ENCODE assay signal across 8 cellular contexts in the genomic region with DNA sequence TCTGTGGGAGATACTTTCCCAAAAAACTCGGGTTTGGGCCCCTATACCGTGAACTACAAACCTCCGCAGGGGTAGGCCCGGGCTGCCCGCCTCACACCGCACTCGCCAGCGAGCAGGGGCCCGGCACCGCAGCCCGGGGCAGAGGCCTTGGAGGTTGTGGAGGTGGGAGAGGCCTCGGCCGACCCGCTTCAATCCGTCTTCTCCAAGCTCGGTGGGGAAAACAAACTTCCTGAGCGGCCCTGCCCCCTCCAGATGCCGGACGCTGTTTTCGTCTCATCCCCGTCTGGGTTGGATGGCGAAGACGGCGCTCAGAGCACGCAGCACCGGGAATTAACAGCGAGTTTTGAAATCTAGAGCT. TPM values are rescaled to one million over a fixed set of nuclear protein-coding genes. Genes with fewer than 3 reads are reported as not detected.
DNase-seq lines count a peak whose midpoint lies in the region; ATAC-seq, FAIRE-seq and TF ChIP-seq lines count a peak whose summit lies in the region.

No MANE protein-coding gene starts in this region.

- ATAC-seq in CD4-positive, CD25-positive, alpha-beta regulatory T cell (ENCODE audit: low read depth in 2 of 2), result peak; percentile 6 to 13
- ATAC-seq in GM19467 (IDR thresholded peaks at IDR 0.05; ENCODE audit: unreplicated experiment), result peak; percentile 17
- peak; percentile 3 for ATAC-seq in HG03469 (IDR thresholded peaks at IDR 0.05; ENCODE audit: unreplicated experiment)

- H3K14ac ChIP-seq in H1 (ENCODE audit: insufficient read length), result no peak overlapping the region

- no peak for DNase-seq in CD4-positive, CD25-positive, alpha-beta regulatory T cell
- peak; percentile 51 for DNase-seq in activated CD4-positive, alpha-beta T cell treated with anti-CD3 and anti-CD28 coated beads for 48 hours
- DNase-seq in H1 (ENCODE audit: low read depth in 1 of 2, low spot score in 2 of 2), result peak in 1 of 2 experiments; percentile 77
- no peak for DNase-seq in NCI-H2227 treated with DMSO at 0.1 percent for 48 hours (lab: John Stamatoyannopoulos, UW)

- no peaks in the 10 kb centered on the region for H3K27me3 ChIP-seq in CD4-positive, CD25-positive, alpha-beta regulatory T cell (ENCODE audit: control insufficient read depth, insufficient read depth, low read length)
- H3K27me3 ChIP-seq in H1 (replicated peaks in 1 of 4; ENCODE audit: control insufficient read depth in 3 of 4, extremely low read depth in 1 of 4, insufficient read depth in 3 of 4, low read length in 3 of 4) (no peaks in the 10 kb centered on the region; a peak in 1 of 7 replicates), muscle layer of duodenum (ENCODE audit: low read depth, low read length) (no peaks in the 10 kb centered on the region), thymus (ENCODE audit: control insufficient read depth, insufficient read depth) (no peaks in the 10 kb centered on the region)

- H3K36me3 ChIP-seq in CD4-positive, CD25-positive, alpha-beta regulatory T cell (ENCODE audit: control insufficient read depth, insufficient read depth, low read length), result peaks cover 2% of the 10 kb centered on the region
- no peaks in the 10 kb centered on the region; a peak in 1 of 8 replicates for H3K36me3 ChIP-seq in H1 (ENCODE audit: control insufficient read depth in 2 of 4, insufficient read depth in 4 of 4, low read length in 3 of 4)
- no peaks in the 10 kb centered on the region for H3K36me3 ChIP-seq in muscle layer of duodenum (ENCODE audit: control insufficient read depth in 1 of 2, insufficient read depth in 2 of 2, low read length in 2 of 2)
- no peaks in the 10 kb centered on the region for H3K36me3 ChIP-seq in thymus (ENCODE audit: control insufficient read depth, insufficient read depth)

- H2BK20ac ChIP-seq in H1 (ENCODE audit: low read length), result no peak overlapping the region

- WGBS in H1 (ENCODE audit: extremely low coverage in 1 of 2, insufficient coverage in 1 of 2, insufficient read length in 1 of 2, insufficient replicate concordance in 2 of 2, low coverage in 1 of 2, low lambda C conversion rate in 2 of 2, missing lambda C conversion rate in 1 of 2), 2 experiments, result 5% methylated on average over 27 of the region's 27 CpGs; no CpG with 5 or more reads in 1 of the 2 experiments
- 3% methylated on average over 27 of the region's 27 CpGs for WGBS in thymus

- no peak overlapping the region for H3K23ac ChIP-seq in H1 (ENCODE audit: insufficient read length)

- H3K27me3 Mint-ChIP-seq in CD4-positive, CD25-positive, alpha-beta regulatory T cell, result no peaks in the 10 kb centered on the region

- H4K5ac ChIP-seq in H1 (ENCODE audit: insufficient read length, low read depth, low read length), result peak overlapping the region; percentile 32

- H3K4me1 ChIP-seq in CD4-positive, CD25-positive, alpha-beta regulatory T cell (ENCODE audit: control insufficient read depth, insufficient read depth, low read length, poor library complexity, severe bottlenecking), result peaks cover 46% of the 10 kb centered on the region
- H3K4me1 ChIP-seq in H1 (replicated peaks in 1 of 4; ENCODE audit: control insufficient read depth in 3 of 4, insufficient read depth in 4 of 4, low read length in 3 of 4), result peaks cover 0 to 4% (median 0%) of the 10 kb centered on the region in 4 experiments; a peak in 1 of 7 replicates
- peaks cover 0 to 7% of the 10 kb centered on the region in 2 donors for H3K4me1 ChIP-seq in muscle layer of duodenum (ENCODE audit: control insufficient read depth in 1 of 2, insufficient read depth in 2 of 2, low read length in 2 of 2)
- peaks cover 11% of the 10 kb centered on the region for H3K4me1 ChIP-seq in thymus (ENCODE audit: control insufficient read depth, insufficient read depth, low read length)

- peak overlapping the region; percentile 83 for H3K4me3 ChIP-seq in CD4-positive, CD25-positive, alpha-beta regulatory T cell (ENCODE audit: low read depth, low read length)
- H3K4me3 ChIP-seq in H1 (ENCODE audit: extremely low read depth in 1 of 4, insufficient read depth in 2 of 4, low read depth in 3 of 4, low read length in 4 of 4) (peak overlapping the region; percentile 66 to 93 (median 78)), muscle layer of duodenum (ENCODE audit: low read depth in 1 of 2, low read length in 2 of 2) (peak overlapping the region; percentile 75 to 80), thymus (ENCODE audit: low read length) (peak overlapping the region; percentile 93)

- CTCF ChIA-PET in H1 (lab: Charles Lee; ENCODE audit: partially characterized antibody), result interaction anchor here (1.0 to 2.5 kb wide), 2 partner anchors 126 to 144 kb away, joined by 3 to 8 read pairs; a partner anchor contains a TSS

- peak overlapping the region; percentile 63 to 83 (median 72) for H3K9ac ChIP-seq in H1 (replicated peaks in 1 of 4; ENCODE audit: extremely low read depth in 1 of 4, low read depth in 3 of 4, low read length in 3 of 4)

- no peak overlapping the region for H3K4ac ChIP-seq in H1 (replicated peaks; ENCODE audit: insufficient read length, low read depth, low read length)

- peak overlapping the region; percentile 94 to 96 (median 94) for H3K27ac Mint-ChIP-seq in CD4-positive, CD25-positive, alpha-beta regulatory T cell

- peak overlapping the region; percentile 89 to 99 (median 96) for H3K4me3 Mint-ChIP-seq in CD4-positive, CD25-positive, alpha-beta regulatory T cell

- peak overlapping the region; percentile 78; the same call in 1 of the 2 replicates for H2BK5ac ChIP-seq in H1 (ENCODE audit: low read depth, low read length)

- no peak overlapping the region for H2BK15ac ChIP-seq in H1 (ENCODE audit: low read length)

- H3K4me2 ChIP-seq in H1 (ENCODE audit: insufficient read depth in 1 of 2, low read depth in 2 of 2, low read length in 2 of 2), result peak overlapping the region; percentile 89 to 96

- peak overlapping the region; percentile 94 for H4K8ac ChIP-seq in H1 (ENCODE audit: extremely low read depth, insufficient read depth, low read length)

- H3K9me3 ChIP-seq in CD4-positive, CD25-positive, alpha-beta regulatory T cell (ENCODE audit: control insufficient read depth in 2 of 2, low read length in 2 of 2), result no peaks in the 10 kb centered on the region
- H3K9me3 ChIP-seq in H1 (ENCODE audit: insufficient read depth in 2 of 2, low read depth in 1 of 2, low read length in 1 of 2), result peaks cover 2 to 9% of the 10 kb centered on the region in 2 experiments; a peak in 1 of 4 replicates
- no peaks in the 10 kb centered on the region for H3K9me3 ChIP-seq in muscle layer of duodenum (ENCODE audit: control insufficient read depth in 1 of 2, low read length in 2 of 2)
- no peaks in the 10 kb centered on the region for H3K9me3 ChIP-seq in thymus (ENCODE audit: control insufficient read depth)

- peaks cover 21% of the 10 kb centered on the region for H3K36me3 Mint-ChIP-seq in CD4-positive, CD25-positive, alpha-beta regulatory T cell

- H2BK120ac ChIP-seq in H1 (replicated peaks; ENCODE audit: low read depth, low read length), result no peak overlapping the region

- no peak for TF ChIP-seq RAD21 in H1 (IDR thresholded peaks at IDR 0.05 in 1 of 2, conservative IDR thresholded peaks at IDR 0.05 in 1 of 2; ENCODE audit: low read depth in 2 of 2, low read length in 2 of 2)

- H3K23me2 ChIP-seq in H1 (ENCODE audit: low read depth, low read length), result peaks cover 11% of the 10 kb centered on the region

- H3K9me3 Mint-ChIP-seq in CD4-positive, CD25-positive, alpha-beta regulatory T cell, result peaks cover 0 to 2% (median 0%) of the 10 kb centered on the region in 7 donors

- FAIRE-seq in H1 (lab: Jason Lieb, UNC), result no peak

- TF ChIP-seq CTCF in H1 (IDR thresholded peaks at IDR 0.05; ENCODE audit: control extremely low read depth in 1 of 3, insufficient read depth in 1 of 3, low read depth in 1 of 3, low read length in 3 of 3), result no peak

- H4K91ac ChIP-seq in H1 (replicated peaks; ENCODE audit: insufficient read length, low read length), result no peak overlapping the region

- no peak for TF ChIP-seq POLR2A in H1 (IDR thresholded peaks at IDR 0.05; ENCODE audit: control extremely low read depth in 1 of 2, low read depth in 2 of 2, low read length in 2 of 2)

- POLR2A ChIA-PET in H1 (lab: Charles Lee; ENCODE audit: partially characterized antibody), result interaction anchor here (0.8 to 2.0 kb wide), 3 partner anchors 8 to 127 kb away, joined by 3 to 6 read pairs (median 3); no protein-coding TSS in a partner anchor

- no peaks in the 10 kb centered on the region for H3K79me1 ChIP-seq in H1 (ENCODE audit: low read depth, low read length)

- TF ChIP-seq EP300 in H1 (IDR thresholded peaks at IDR 0.05; ENCODE audit: borderline replicate concordance in 1 of 2, low read depth in 2 of 2, low read length in 2 of 2), result no peak

- H3K18ac ChIP-seq in H1 (ENCODE audit: extremely low read depth, low read length), result peak overlapping the region; percentile 89

- no peaks in the 10 kb centered on the region for H3K79me2 ChIP-seq in H1 (ENCODE audit: control insufficient read depth in 1 of 2, insufficient read depth in 2 of 2, low read length in 2 of 2)

- H2AFZ ChIP-seq in H1 (ENCODE audit: low read length), result peak overlapping the region; percentile 98

- H3K4me1 Mint-ChIP-seq in CD4-positive, CD25-positive, alpha-beta regulatory T cell, result peaks cover 31 to 68% (median 45%) of the 10 kb centered on the region in 4 donors

- peak overlapping the region; percentile 95 for H3K27ac ChIP-seq in CD4-positive, CD25-positive, alpha-beta regulatory T cell (ENCODE audit: insufficient read depth, low read length, poor library complexity, severe bottlenecking)
- H3K27ac ChIP-seq in H1 (ENCODE audit: low read depth, low read length) (peak overlapping the region; percentile 54; the same call in 1 of the 2 replicates), muscle layer of duodenum (ENCODE audit: low read length) (peak overlapping the region; percentile 51), thymus (ENCODE audit: low read depth) (peak overlapping the region; percentile 97)

- H2AK5ac ChIP-seq in H1 (ENCODE audit: low read depth, low read length), result no peak overlapping the region

- peak overlapping the region; percentile 62 for H3K56ac ChIP-seq in H1 (replicated peaks; ENCODE audit: insufficient read length, low read depth, low read length)

- no peaks in the 10 kb centered on the region for H4K20me1 ChIP-seq in H1 (replicated peaks in 1 of 2; ENCODE audit: control insufficient read depth in 1 of 2, insufficient read depth in 2 of 2, low read length in 2 of 2)

- 0 out of 2 replicates have a peak overlapping the region, but pooled peaks have one; percentile 42 for H2BK12ac ChIP-seq in H1 (ENCODE audit: low read depth, low read length)

RNA-seq across cellular contexts. Expression of a gene that starts 0.4 kb away (rescaled TPM):
- total RNA-seq in CD4-positive, CD25-positive, alpha-beta regulatory T cell, result 96.3 TPM
- 100 to 1,000 TPM; 189 to 208 (median 195) TPM for polyA plus RNA-seq in CD4-positive, CD25-positive, alpha-beta regulatory T cell
- total RNA-seq in H1 (2021; fragmentation: NEBNext Ultra II Directional; extraction: Animal tissue kit (Norgen Biotek cat#: 25700)), result 19.4 and 19.7 TPM in 2 replicates
- polyA plus RNA-seq in H1 (2011; rRNA removed) (15.2 and 18.3 TPM in 2 replicates), thymus (62.3 TPM)
- 14.7 TPM for polyA plus RNA-seq in H1 (2011; cell fraction: cytosol; rRNA removed)
- 18.8 TPM for polyA plus RNA-seq in H1 (2011; cell fraction: nucleus; rRNA removed)
- 13.1 to 18.7 TPM (median 14.9 TPM) in 4 replicates for polyA plus RNA-seq in H1 (2012, experiment 1 of 2)
- polyA plus RNA-seq in H1 (2012, experiment 2 of 2), result 9.1 TPM
- polyA plus RNA-seq in H1 (2013, experiment 1 of 2), result 8.6 TPM
- polyA plus RNA-seq in H1 (2013, experiment 2 of 2), result 9.7 TPM
- polyA minus RNA-seq in H1 (2011; rRNA and poly(A)+ RNA removed), result 6.6 and 7.1 TPM in 2 replicates
- polyA minus RNA-seq in H1 (2011; cell fraction: cytosol; rRNA and poly(A)+ RNA removed), result 7.8 TPM
- polyA minus RNA-seq in H1 (2011; cell fraction: nucleus; rRNA and poly(A)+ RNA removed), result 17.6 TPM
